ENCODE assay signal across 21 cellular contexts in genomic region chr15:82228750-82229149, GRCh38.
"Had no signal": no experiment of that assay in that cellular context is flagged by ENCODE, and none has a peak within 500 bp of the region (broad histone marks: within the 10 kb centered on the region; RNA-seq: fewer than 3 reads in every experiment).

No MANE protein-coding gene starts in this region.

- H3K4me1 ChIP-seq: left ventricle myocardium inferior, thyroid gland had no signal

- H3K4me3 ChIP-seq: cardiac muscle cell, left ventricle myocardium inferior, thyroid gland had no signal

- H3K9me3 Mint-ChIP-seq: activated naive CD4-positive, alpha-beta T cell treated with anti-CD3 and anti-CD28 coated beads, Interleukin-2, amount 50 U/mL, for 72 hours; endodermal cell; neural crest cell had no signal

- H3K27ac Mint-ChIP-seq: activated naive CD4-positive, alpha-beta T cell treated with anti-CD3 and anti-CD28 coated beads, Interleukin-2, amount 50 U/mL, for 72 hours; endodermal cell; progenitor cell of endocrine pancreas had no signal

- FAIRE-seq: colon, frontal cortex had no signal

- H3K27me3 Mint-ChIP-seq: progenitor cell of endocrine pancreas had no signal

- H3K4me3 Mint-ChIP-seq: endodermal cell, neural crest cell had no signal

- H3K27me3 ChIP-seq: cardiac muscle cell, thyroid gland had no signal

- DNase-seq: activated CD8-positive, alpha-beta memory T cell treated with anti-CD3 and anti-CD28 coated beads for 24 hours; activated CD8-positive, alpha-beta memory T cell treated with anti-CD3 and anti-CD28 coated beads, Interleukin-2, amount 50 U/mL, for 48 hours; activated gamma-delta T cell treated with Interleukin-2 at 50 U/mL for 16 hours; amniotic stem cell; endodermal cell; head of caudate nucleus; kidney glomerular epithelial cell; left ventricle myocardium inferior; mammary epithelial cell; stimulated activated CD4-positive, alpha-beta T cell treated with anti-CD3 and anti-CD28 coated beads, Interleukin-12 subunit alpha, Interleukin-12 subunit beta, amount 100 ng/mL, for 4 hours; stimulated activated CD4-positive, alpha-beta T cell treated with anti-CD3 and anti-CD28 coated beads, Interleukin-1b, Interleukin-23, amount 100 ng/mL, for 48 hours; stimulated activated CD8-positive, alpha-beta memory T cell treated with anti-CD3 and anti-CD28 coated beads, Interleukin-4, amount 100 ng/mL, for 48 hours; stimulated activated naive CD4-positive, alpha-beta T cell treated with Interleukin-2 at 50 U/mL for 16 hours; thyroid gland had no signal

- H3K9me3 ChIP-seq: left ventricle myocardium inferior, thyroid gland had no signal

- H3K27ac ChIP-seq: cardiac muscle cell, left ventricle myocardium inferior, thyroid gland had no signal

- H3K36me3 ChIP-seq: thyroid gland had no signal

- ATAC-seq: activated CD4-positive, CD25-positive, alpha-beta regulatory T cell treated with anti-CD3 and anti-CD28 coated beads, Interleukin-2, amount 50 U/mL, for 24 hours had no signal
